ENCODE assay signal across 8 cellular contexts in the genomic region with DNA sequence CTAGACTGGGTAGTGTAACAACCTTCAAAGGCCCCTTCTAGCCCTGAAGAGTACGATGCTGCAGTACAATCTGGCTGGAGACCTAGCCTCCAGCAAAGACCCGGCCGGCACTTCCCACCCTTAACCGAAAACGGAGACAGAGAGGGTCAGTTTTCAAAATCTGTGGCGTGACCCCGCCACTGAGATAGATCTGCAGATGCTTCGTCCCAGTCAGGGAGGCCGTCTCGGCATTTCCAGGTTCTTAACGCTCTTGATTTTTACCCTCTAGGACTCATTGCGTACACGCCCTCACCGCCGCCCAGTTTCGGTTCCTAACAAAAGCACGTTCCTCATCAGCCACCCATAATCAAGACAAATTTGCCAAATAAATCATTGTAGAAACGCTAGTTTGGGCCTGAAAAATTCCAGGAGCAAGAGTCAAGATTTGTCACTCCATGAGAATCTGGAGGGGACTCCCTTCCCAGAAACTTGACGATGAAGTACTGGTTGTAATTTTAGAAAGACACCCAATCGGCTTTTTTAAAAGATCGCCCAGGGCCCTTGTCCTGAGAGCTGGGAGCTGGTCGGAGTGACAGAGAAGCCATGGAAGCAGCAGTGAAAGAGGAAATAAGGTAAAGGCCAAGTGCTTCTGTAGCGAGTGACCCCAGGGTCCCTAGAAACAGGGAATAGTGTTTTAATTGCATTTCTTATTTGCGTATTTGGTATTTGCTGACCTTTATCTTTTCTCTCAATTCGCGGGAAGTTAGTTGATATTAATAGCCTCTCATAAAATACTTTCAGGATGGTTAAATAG. TPM values are rescaled to one million over a fixed set of nuclear protein-coding genes. Genes with fewer than 3 reads are reported as not detected.
DNase-seq lines count a peak whose midpoint lies in the region; ATAC-seq and TF ChIP-seq lines count a peak whose summit lies in the region.

No MANE protein-coding gene starts in this region.

- DNase-seq in CD1c-positive myeloid dendritic cell (ENCODE audit: extremely low spot score) (peak; percentile 87), KBM-7 (peak; percentile 72), T-helper 1 cell (peak; percentile 13 to 64 (median 44)), right atrium auricular region (ENCODE audit: low spot score) (peak; percentile 80), putamen (ENCODE audit: low spot score) (peak; percentile 61), uterus (peak; percentile 53 to 58)

- peak overlapping the region; percentile 80 to 88 for H3K4me3 ChIP-seq in right atrium auricular region
- H3K4me3 ChIP-seq in uterus, result peak overlapping the region; percentile 93 to 95

- H3K9me3 ChIP-seq in right atrium auricular region, result no peaks in the 10 kb centered on the region
- no peaks in the 10 kb centered on the region for H3K9me3 ChIP-seq in uterus

- peaks cover 0 to 45% of the 10 kb centered on the region in 2 donors for H3K4me1 ChIP-seq in right atrium auricular region
- H3K4me1 ChIP-seq in uterus, result peaks cover 0 to 12% of the 10 kb centered on the region in 2 donors

- peak overlapping the region; percentile 98 for H3K27ac ChIP-seq in angular gyrus (ENCODE audit: low read depth, low read length)
- peak overlapping the region; percentile 99 for H3K27ac ChIP-seq in right atrium auricular region
- peak overlapping the region; percentile 99 to 100 for H3K27ac ChIP-seq in uterus

- in situ Hi-C loops in KBM-7 (cut with MboI; ENCODE audit: low pct_unique_long_range_greater_than_20kb, low sequenced_read_pairs), result no loop called here

- no peaks in the 10 kb centered on the region for H3K27me3 ChIP-seq in right atrium auricular region
- no peaks in the 10 kb centered on the region for H3K27me3 ChIP-seq in uterus

- peaks cover 6% of the 10 kb centered on the region for H3K36me3 ChIP-seq in right atrium auricular region
- no peaks in the 10 kb centered on the region for H3K36me3 ChIP-seq in uterus

- intact Hi-C loops in uterus (cut with DNase I; ENCODE audit: low total_unique reads), result no loop called here

- TF ChIP-seq POLR2A in uterus (IDR thresholded peaks at IDR 0.05), result no peak

- ATAC-seq in GM21381 (IDR thresholded peaks at IDR 0.05; ENCODE audit: unreplicated experiment), result peak; percentile 19

- TF ChIP-seq CTCF in right atrium auricular region (IDR thresholded peaks at IDR 0.05) (no peak), uterus (IDR thresholded peaks at IDR 0.05) (no peak)

RNA-seq across cellular contexts. Expression of gene TMEM87A, which starts 0.9 kb away (rescaled TPM):
- total RNA-seq in right atrium auricular region (10 to 100 TPM; 17.0 to 25.4 TPM), uterus (10 to 100 TPM; 25.4 to 96.5 (median 66.6) TPM)

RNA-seq across cellular contexts. Expression of gene GANC, which starts 1.1 kb away (rescaled TPM):
- 10 to 100 TPM in 1 of 2 donors, 1 to 10 TPM in 1; 6.6 to 12.7 TPM for total RNA-seq in right atrium auricular region
- 10 to 100 TPM; 11.8 to 48.9 (median 41.3) TPM for total RNA-seq in uterus

Comparison
In these comparisons a context has a peak if more than half of its experiments do, and no peak if none do; other contexts are left out.
1. Peak in every context shown above with its lines: DNase-seq, ATAC-seq, H3K4me3 ChIP-seq and H3K27ac ChIP-seq.